ENCODE assay signal across 1 cellular context in the genomic region with DNA sequence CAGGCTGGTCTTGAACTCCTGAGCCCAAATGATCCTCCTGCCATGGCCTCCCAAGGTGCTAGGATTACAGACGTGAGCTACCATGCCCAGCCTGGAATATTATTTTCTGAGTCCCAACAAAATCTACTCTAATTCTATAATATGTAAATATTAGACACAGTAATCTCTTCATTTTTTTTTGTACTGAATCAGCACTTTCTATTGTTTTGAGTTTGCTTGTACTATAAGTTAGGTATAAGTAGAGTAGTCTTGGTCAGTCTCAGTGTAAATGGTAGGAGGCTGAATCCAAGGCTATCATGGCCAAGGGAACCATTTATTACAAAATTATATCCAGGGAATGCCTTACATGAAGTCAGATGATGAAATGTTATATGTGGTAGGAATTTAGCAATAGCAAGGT.
A peak's percentile ranks its signal among the peaks of the same experiment; 100 is the strongest.
TF ChIP-seq lines count a peak whose summit lies in the region.

No MANE protein-coding gene starts in this region.

TF ChIP-seq in IMR-90, 13 proteins besides CTCF, POLR2A, EP300 and RAD21 (continued from another document):
- TF ChIP-seq, protein P1, sequence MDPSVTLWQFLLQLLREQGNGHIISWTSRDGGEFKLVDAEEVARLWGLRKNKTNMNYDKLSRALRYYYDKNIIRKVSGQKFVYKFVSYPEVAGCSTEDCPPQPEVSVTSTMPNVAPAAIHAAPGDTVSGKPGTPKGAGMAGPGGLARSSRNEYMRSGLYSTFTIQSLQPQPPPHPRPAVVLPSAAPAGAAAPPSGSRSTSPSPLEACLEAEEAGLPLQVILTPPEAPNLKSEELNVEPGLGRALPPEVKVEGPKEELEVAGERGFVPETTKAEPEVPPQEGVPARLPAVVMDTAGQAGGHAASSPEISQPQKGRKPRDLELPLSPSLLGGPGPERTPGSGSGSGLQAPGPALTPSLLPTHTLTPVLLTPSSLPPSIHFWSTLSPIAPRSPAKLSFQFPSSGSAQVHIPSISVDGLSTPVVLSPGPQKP (IDR thresholded peaks at IDR 0.05; ENCODE audit: borderline replicate concordance, low read depth, low read length), result no peak
- no peak for TF ChIP-seq MXI1 (IDR thresholded peaks at IDR 0.05; ENCODE audit: borderline replicate concordance, low read depth, low read length)
- no peak for TF ChIP-seq RFX5 (IDR thresholded peaks at IDR 0.05; ENCODE audit: low read depth, low read length)
- TF ChIP-seq MAFK (IDR thresholded peaks at IDR 0.05; ENCODE audit: low read depth, low read length), result peak; percentile 65
